35 cellular contexts compared by ENCODE assay signal in genomic region chr3:46746711-46747110, GRCh38. TPM values are rescaled to one million over a fixed set of nuclear protein-coding genes. Genes with fewer than 3 reads are reported as not detected.
"Had no signal": no experiment of that assay in that cellular context is flagged by ENCODE, and none has a peak within 500 bp of the region (broad histone marks: within the 10 kb centered on the region; RNA-seq: fewer than 3 reads in every experiment).

No MANE protein-coding gene starts in this region.

- DNase-seq: Karpas-422, NCI-H1048, NCI-H1092 treated with DMSO at 0.1 percent for 48 hours, NCI-H1105 treated with DMSO at 0.1 percent for 48 hours, NCI-H1417, NCI-H1436, NCI-H146, NCI-H1694, NCI-H187, NCI-H1930, NCI-H2029 treated with DMSO at 0.1 percent for 48 hours, NCI-H2081 treated with DMSO at 0.1 percent for 48 hours, NCI-H2107, NCI-H2171, NCI-H226, NCI-H446 treated with DMSO at 0.1 percent for 48 hours, NCI-H510A, NCI-H524, NCI-H526, NCI-H69, NCI-H748 treated with DMSO at 0.1 percent for 48 hours, NCI-H82, OCI-M1, PC-3, Peyer's patch, RPMI8226, SHP77, SIG-M5, SK-N-SH, SW 1271, T-helper 1 cell had no signal

- H3K4me1 ChIP-seq: Peyer's patch, SJSA1 had no signal

- H3K4me2 ChIP-seq: SK-N-SH had no signal

- H3K27ac ChIP-seq: Peyer's patch, SJSA1 had no signal

- H3K27me3 ChIP-seq: Peyer's patch, SJSA1 had no signal

- H3K9ac ChIP-seq: SK-N-SH had no signal

- ATAC-seq: PC-3, Right ventricle myocardium inferior had no signal

- H3K9me3 ChIP-seq: Peyer's patch, SJSA1, SK-N-SH had no signal

- H3K36me3 ChIP-seq: Peyer's patch, SJSA1 had no signal

- H3K4me3 ChIP-seq: Peyer's patch, SJSA1 had no signal

RNA-seq across cellular contexts. Expression of gene PRSS50, which starts 29.0 kb away (rescaled TPM):
- total RNA-seq: LHCN-M2, MCF 10A, PC-3, Peyer's patch, SJSA1 had no signal
- polyA plus RNA-seq: SK-N-SH had no signal

RNA-seq across cellular contexts. Expression of gene TMIE, which starts 45.5 kb away (rescaled TPM):
- total RNA-seq: LHCN-M2, SJSA1 had no signal
